ENCODE assay signal across 8 cellular contexts in the genomic region with DNA sequence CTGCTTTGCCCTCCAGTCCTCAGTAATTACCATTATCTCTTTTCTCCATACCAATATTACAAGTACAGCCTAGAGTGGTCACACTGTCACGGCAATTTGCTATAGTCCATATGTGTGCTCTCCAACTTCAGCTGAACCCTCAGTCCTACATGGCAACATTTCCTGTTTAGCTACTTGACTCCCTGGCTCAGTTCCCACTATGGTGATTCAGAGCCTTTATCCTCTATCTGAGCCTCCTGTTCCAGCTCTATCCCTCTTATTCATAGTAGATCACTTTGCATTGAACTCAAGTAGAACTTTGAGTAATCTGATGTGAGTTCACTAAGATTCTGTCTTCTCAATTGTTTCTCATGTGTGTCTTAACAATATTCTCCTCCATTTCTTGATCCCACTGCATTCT. TPM values are rescaled to one million over a fixed set of nuclear protein-coding genes. Genes with fewer than 3 reads are reported as not detected.
A peak's percentile ranks its signal among the peaks of the same experiment; 100 is the strongest.
DNase-seq lines count a peak whose midpoint lies in the region; FAIRE-seq and TF ChIP-seq lines count a peak whose summit lies in the region.
"Had no signal": no experiment of that assay in that cellular context is flagged by ENCODE, and none has a peak within 500 bp of the region (broad histone marks: within the 10 kb centered on the region; RNA-seq: fewer than 3 reads in every experiment).

No MANE protein-coding gene starts in this region.

- no peak overlapping the region for H3K27ac Mint-ChIP-seq in activated naive CD4-positive, alpha-beta T cell treated with anti-CD3 and anti-CD28 coated beads for 36 hours

- H3K4me3 ChIP-seq in epithelial cell of esophagus (ENCODE audit: low read length) (no peak overlapping the region), small intestine (ENCODE audit: low read depth in 1 of 2, low read length in 2 of 2) (no peak overlapping the region), spleen (no peak overlapping the region)

- TF ChIP-seq CTCF in epithelial cell of esophagus (IDR thresholded peaks at IDR 0.05; ENCODE audit: insufficient read depth, low read depth, low read length, missing control alignments) = no peak
- no peak for TF ChIP-seq CTCF in spleen (IDR thresholded peaks at IDR 0.05 in 8 of 11, conservative IDR thresholded peaks at IDR 0.05 in 3 of 11)

- WGBS in small intestine, 3 donors = 76 to 81% (median 76%) methylated on average over 1 of the region's 1 CpG
- 38 to 83% (median 65%) methylated on average over 1 of the region's 1 CpG for WGBS in spleen, 5 donors

- CTCF ChIA-PET in activated naive CD4-positive, alpha-beta T cell treated with anti-CD3 and anti-CD28 coated beads for 36 hours (lab: Charles Lee) = interaction anchor here (0.6 to 1.5 kb wide), 2 partner anchors 89 to 97 kb away, joined by 3 read pairs; no protein-coding TSS in a partner anchor

- H3K27ac ChIP-seq in small intestine (ENCODE audit: low read depth in 1 of 2, low read length in 1 of 2) (no peak overlapping the region), spleen (no peak overlapping the region)
- H3K27ac ChIP-seq: HL-60 had no signal

- H3K9me3 ChIP-seq in small intestine (ENCODE audit: control insufficient read depth, low read depth) (no peaks in the 10 kb centered on the region), spleen (no peaks in the 10 kb centered on the region)

- intact Hi-C loops in activated naive CD4-positive, alpha-beta T cell treated with anti-CD3 and anti-CD28 coated beads for 36 hours (cut with micrococcal nuclease) = no loop called here
- intact Hi-C loops in spleen (cut with DNase I; ENCODE audit: low total_unique reads) = no loop called here

- H3K4me3 Mint-ChIP-seq in activated naive CD4-positive, alpha-beta T cell treated with anti-CD3 and anti-CD28 coated beads for 36 hours = no peak overlapping the region

- FAIRE-seq in small intestine (lab: Jason Lieb, UNC) = no peak

- H3K36me3 Mint-ChIP-seq in activated naive CD4-positive, alpha-beta T cell treated with anti-CD3 and anti-CD28 coated beads for 36 hours (ENCODE audit: low read depth) = peaks cover 36% of the 10 kb centered on the region

- H3K9me3 Mint-ChIP-seq in activated naive CD4-positive, alpha-beta T cell treated with anti-CD3 and anti-CD28 coated beads for 36 hours = no peaks in the 10 kb centered on the region

- H3K36me3 ChIP-seq in small intestine (ENCODE audit: control insufficient read depth in 2 of 2, insufficient read depth in 2 of 2, low read length in 2 of 2) = peaks cover 3 to 6% of the 10 kb centered on the region in 2 donors
- H3K36me3 ChIP-seq in spleen = peaks cover 0 to 63% (median 6%) of the 10 kb centered on the region in 6 donors

- no peaks in the 10 kb centered on the region for H3K27me3 Mint-ChIP-seq in activated naive CD4-positive, alpha-beta T cell treated with anti-CD3 and anti-CD28 coated beads for 36 hours (ENCODE audit: low read depth)

- no peaks in the 10 kb centered on the region for H3K4me1 ChIP-seq in small intestine (ENCODE audit: control insufficient read depth in 2 of 2, insufficient read depth in 1 of 2, low read depth in 1 of 2, low read length in 1 of 2)
- no peaks in the 10 kb centered on the region for H3K4me1 ChIP-seq in spleen

- peak; percentile 86 for DNase-seq in H4 (ENCODE audit: low spot score)
- DNase-seq in NCI-H446 treated with DMSO at 0.1 percent for 48 hours (lab: John Stamatoyannopoulos, UW) = peak; percentile 48
- DNase-seq in epithelial cell of esophagus (ENCODE audit: low read depth) = peak; percentile 94
- peak; percentile 33 for DNase-seq in small intestine
- no peak for DNase-seq in activated naive CD4-positive, alpha-beta T cell treated with anti-CD3 and anti-CD28 coated beads for 36 hours
- no peak for DNase-seq in NCI-H187 (lab: John Stamatoyannopoulos, UW)
- no peak for DNase-seq in spleen

- TF ChIP-seq POLR2A in spleen (IDR thresholded peaks at IDR 0.05) = no peak

- peaks cover 12% of the 10 kb centered on the region for H3K4me1 Mint-ChIP-seq in activated naive CD4-positive, alpha-beta T cell treated with anti-CD3 and anti-CD28 coated beads for 36 hours (ENCODE audit: low read depth)

- H3K27me3 ChIP-seq in small intestine (ENCODE audit: control insufficient read depth in 2 of 2, insufficient read depth in 2 of 2, low read length in 2 of 2) = no peaks in the 10 kb centered on the region
- H3K27me3 ChIP-seq in spleen (replicated peaks in 1 of 7) = no peaks in the 10 kb centered on the region

RNA-seq across cellular contexts. Expression of gene GOSR1, which starts 43.7 kb away (rescaled TPM):
- total RNA-seq in H4 (2014; rRNA removed; shearing (Covaris generic)) = 29.7 and 51.4 TPM in 2 replicates
- polyA plus RNA-seq in small intestine = 10 to 100 TPM; 13.2 to 22.7 (median 14.5) TPM
- total RNA-seq in activated naive CD4-positive, alpha-beta T cell treated with anti-CD3 and anti-CD28 coated beads for 36 hours = 10 to 100 TPM; 33.9 to 37.3 TPM
- total RNA-seq in spleen = 10 to 100 TPM; 38.7 to 56.6 (median 49.6) TPM
- 10 to 100 TPM; 10.8 to 12.6 (median 11.0) TPM for polyA plus RNA-seq in spleen

RNA-seq across cellular contexts. Expression of gene CPD, which starts 54.8 kb away (rescaled TPM):
- total RNA-seq in H4 (2014; rRNA removed; shearing (Covaris generic)) = 37.9 and 40.8 TPM in 2 replicates
- polyA plus RNA-seq in small intestine = 10 to 100 TPM in 2 of 3 donors, 1 to 10 TPM in 1; 6.2 to 16.7 (median 10.1) TPM
- total RNA-seq in activated naive CD4-positive, alpha-beta T cell treated with anti-CD3 and anti-CD28 coated beads for 36 hours = 10 to 100 TPM; 37.9 to 43.8 TPM
- 10 to 100 TPM; 33.9 to 83.8 (median 42.0) TPM for total RNA-seq in spleen
- 1 to 10 TPM; 1.6 to 3.8 (median 3.0) TPM for polyA plus RNA-seq in spleen

Comparison
In these comparisons a context has a peak if more than half of its experiments do, and no peak if none do; other contexts are left out.
1. DNase-seq: peak in H4 (single experiment), NCI-H446 treated with DMSO at 0.1 percent for 48 hours (single experiment), epithelial cell of esophagus (single experiment) and small intestine (single experiment); none in activated naive CD4-positive, alpha-beta T cell treated with anti-CD3 and anti-CD28 coated beads for 36 hours (single experiment), NCI-H187 (0 of 2) and spleen (single experiment).